Comparison of ENCODE assay signal across 20 cellular contexts in the genomic region with DNA sequence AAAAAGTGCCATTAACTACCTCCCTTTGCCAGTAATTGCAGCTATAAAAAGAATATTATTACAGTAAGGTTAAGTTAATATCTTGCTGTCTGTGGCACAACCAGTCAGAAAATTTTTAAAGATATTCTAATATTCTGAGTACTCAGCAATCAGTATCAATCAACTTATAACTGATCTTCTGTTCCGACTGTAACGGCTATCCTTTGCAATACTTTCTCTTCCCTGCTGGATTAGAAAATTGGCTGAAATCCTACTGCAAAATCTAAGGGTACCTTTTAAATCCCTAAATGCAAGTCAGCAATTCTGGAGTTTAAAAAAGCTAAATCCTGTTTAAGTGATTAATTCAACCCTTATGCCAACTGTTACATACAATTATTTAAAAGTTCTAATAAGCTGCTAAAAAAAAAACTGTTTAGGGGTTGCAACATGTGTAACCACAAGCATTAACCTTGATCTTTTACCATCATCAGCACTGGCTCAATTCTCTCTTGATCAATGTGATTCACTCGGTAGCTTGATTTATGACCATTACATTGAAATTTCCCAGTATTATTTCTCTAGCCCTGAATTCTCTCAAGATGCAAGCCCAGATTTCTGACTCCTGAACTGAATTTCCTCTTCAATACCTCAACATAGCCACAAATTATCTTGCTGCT. TPM values are rescaled to one million over a fixed set of nuclear protein-coding genes. Genes with fewer than 3 reads are reported as not detected.
"Had no signal": no experiment of that assay in that cellular context is flagged by ENCODE, and none has a peak within 500 bp of the region (broad histone marks: within the 10 kb centered on the region; RNA-seq: fewer than 3 reads in every experiment).

No MANE protein-coding gene starts in this region.

- ATAC-seq: activated CD4-positive, CD25-positive, alpha-beta regulatory T cell treated with anti-CD3 and anti-CD28 coated beads, Interleukin-2, amount 50 U/mL, for 24 hours; activated naive CD8-positive, alpha-beta T cell treated with anti-CD3 and anti-CD28 coated beads, Interleukin-2, amount 50 U/mL, for 24 hours; activated T-cell treated with anti-CD3 and anti-CD28 coated beads, Interleukin-2, amount 50 U/mL, for 4 hours; gastroesophageal sphincter; naive thymus-derived CD8-positive, alpha-beta T cell; stimulated activated memory B cell treated with anti-CD40 and anti-IgM and Interleukin-4, amounts not matched to agents 10 μg/mL and 1 μg/mL and 100 μg/mL, for 72 hours had no signal

- H3K4me1 Mint-ChIP-seq: activated CD4-positive, alpha-beta T cell treated with anti-CD3 and anti-CD28 coated beads, Interleukin-2, amount 10 ng/mL, durations not matched to agents 7 days and 5 days; activated naive CD8-positive, alpha-beta T cell treated with anti-CD3 and anti-CD28 coated beads, Interleukin-2, amount 50 U/mL, for 24 hours; naive thymus-derived CD8-positive, alpha-beta T cell; stimulated activated memory B cell treated with anti-CD40 and anti-IgM and Interleukin-4, amounts not matched to agents 10 μg/mL and 1 μg/mL and 100 μg/mL, for 72 hours had no signal

- H3K9me3 ChIP-seq: gastroesophageal sphincter, heart left ventricle, ovary, sigmoid colon, spleen, thoracic aorta, upper lobe of right lung had no signal

- H3K27ac ChIP-seq: gastroesophageal sphincter, heart left ventricle, ovary, sigmoid colon, spleen, thoracic aorta, upper lobe of right lung had no signal

- H3K27ac Mint-ChIP-seq: activated CD4-positive, alpha-beta T cell treated with anti-CD3 and anti-CD28 coated beads, Interleukin-2, amount 10 ng/mL, durations not matched to agents 7 days and 5 days; activated naive CD4-positive, alpha-beta T cell treated with anti-CD3 and anti-CD28 coated beads for 36 hours; activated naive CD8-positive, alpha-beta T cell treated with anti-CD3 and anti-CD28 coated beads, Interleukin-2, amount 50 U/mL, for 24 hours; naive thymus-derived CD8-positive, alpha-beta T cell; stimulated activated memory B cell treated with anti-CD40 and anti-IgM and Interleukin-4, amounts not matched to agents 10 μg/mL and 1 μg/mL and 100 μg/mL, for 72 hours had no signal

- H3K9me3 Mint-ChIP-seq: activated CD4-positive, alpha-beta T cell treated with anti-CD3 and anti-CD28 coated beads, Interleukin-2, amount 10 ng/mL, durations not matched to agents 7 days and 5 days; activated naive CD4-positive, alpha-beta T cell treated with anti-CD3 and anti-CD28 coated beads for 36 hours; activated naive CD8-positive, alpha-beta T cell treated with anti-CD3 and anti-CD28 coated beads, Interleukin-2, amount 50 U/mL, for 24 hours; activated T-cell treated with anti-CD3 and anti-CD28 coated beads, Interleukin-2, amount 50 U/mL, for 4 hours; naive thymus-derived CD8-positive, alpha-beta T cell; stimulated activated memory B cell treated with anti-CD40 and anti-IgM and Interleukin-4, amounts not matched to agents 10 μg/mL and 1 μg/mL and 100 μg/mL, for 72 hours had no signal

- H3K4me3 Mint-ChIP-seq: activated CD4-positive, alpha-beta T cell treated with anti-CD3 and anti-CD28 coated beads, Interleukin-2, amount 10 ng/mL, durations not matched to agents 7 days and 5 days; activated naive CD4-positive, alpha-beta T cell treated with anti-CD3 and anti-CD28 coated beads for 36 hours; activated naive CD8-positive, alpha-beta T cell treated with anti-CD3 and anti-CD28 coated beads, Interleukin-2, amount 50 U/mL, for 24 hours; activated T-cell treated with anti-CD3 and anti-CD28 coated beads, Interleukin-2, amount 50 U/mL, for 4 hours; naive thymus-derived CD8-positive, alpha-beta T cell; stimulated activated memory B cell treated with anti-CD40 and anti-IgM and Interleukin-4, amounts not matched to agents 10 μg/mL and 1 μg/mL and 100 μg/mL, for 72 hours had no signal

- H3K27me3 Mint-ChIP-seq: stimulated activated memory B cell treated with anti-CD40 and anti-IgM and Interleukin-4, amounts not matched to agents 10 μg/mL and 1 μg/mL and 100 μg/mL, for 72 hours had no signal

- H3K36me3 ChIP-seq: gastroesophageal sphincter, heart left ventricle, ovary, sigmoid colon, spleen, thoracic aorta, upper lobe of right lung had no signal

- DNase-seq: activated CD4-positive, alpha-beta T cell treated with anti-CD3 and anti-CD28 coated beads, Interleukin-2, amount 10 ng/mL, durations not matched to agents 7 days and 5 days; activated CD8-positive, alpha-beta memory T cell treated with anti-CD3 and anti-CD28 coated beads, Interleukin-2, amount 50 U/mL, for 4 hours; activated naive CD4-positive, alpha-beta T cell treated with anti-CD3 and anti-CD28 coated beads for 36 hours; activated naive CD8-positive, alpha-beta T cell treated with anti-CD3 and anti-CD28 coated beads, Interleukin-2, amount 50 U/mL, for 24 hours; activated T-cell treated with anti-CD3 and anti-CD28 coated beads, Interleukin-2, amount 50 U/mL, for 4 hours; cerebellar nuclear complex; cortex of kidney; kidney glomerular epithelial cell; mesendoderm; naive thymus-derived CD8-positive, alpha-beta T cell; ovary; sigmoid colon; spleen; stimulated activated CD4-positive, alpha-beta T cell treated with anti-CD3 and anti-CD28 coated beads, Interleukin-4, amount 100 ng/mL, for 4 hours; upper lobe of right lung had no signal

- H3K27me3 ChIP-seq: gastroesophageal sphincter, heart left ventricle, ovary, sigmoid colon, upper lobe of right lung had no signal

- H3K36me3 Mint-ChIP-seq: naive thymus-derived CD8-positive, alpha-beta T cell; stimulated activated memory B cell treated with anti-CD40 and anti-IgM and Interleukin-4, amounts not matched to agents 10 μg/mL and 1 μg/mL and 100 μg/mL, for 72 hours had no signal

- H3K4me3 ChIP-seq: gastroesophageal sphincter, heart left ventricle, ovary, sigmoid colon, spleen, thoracic aorta, upper lobe of right lung had no signal

- H3K4me1 ChIP-seq: spleen, upper lobe of right lung had no signal

RNA-seq across cellular contexts. Expression of a gene that starts 20.5 kb away (rescaled TPM):
- total RNA-seq: activated CD4-positive, alpha-beta T cell treated with anti-CD3 and anti-CD28 coated beads, Interleukin-2, amount 10 ng/mL, durations not matched to agents 7 days and 5 days had no signal
